In the genomic region with DNA sequence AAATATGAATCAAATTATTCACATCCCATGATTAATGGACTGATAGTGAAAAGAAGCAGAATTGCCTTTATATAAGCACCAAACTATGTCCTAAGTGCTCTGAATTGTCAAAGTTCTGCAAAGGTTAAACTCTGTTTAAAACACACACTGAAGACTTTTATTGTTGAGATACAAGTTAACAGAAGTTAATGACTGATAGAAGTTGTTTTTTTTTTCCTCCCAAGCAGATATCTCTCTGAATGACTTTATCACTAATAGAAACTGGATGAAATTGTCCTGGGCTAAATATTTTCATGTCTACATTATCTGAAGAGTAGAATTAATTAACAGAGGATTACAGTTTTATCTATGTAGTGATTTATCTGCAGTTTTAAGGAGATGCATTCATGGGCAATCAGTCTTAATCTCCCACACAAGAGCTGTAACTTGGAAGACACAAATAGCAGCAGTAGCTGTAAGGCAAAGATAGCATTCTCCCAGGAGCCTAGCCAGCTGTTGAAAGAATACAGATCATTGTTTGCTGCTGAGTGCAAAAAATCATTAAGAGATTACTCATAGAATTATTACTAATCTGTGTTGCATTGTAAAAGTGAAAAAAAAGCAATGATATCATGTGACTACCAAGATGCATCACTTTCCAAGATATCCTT, we compare ENCODE assay signal across 11 cellular contexts. TPM values are rescaled to one million over a fixed set of nuclear protein-coding genes. Genes with fewer than 3 reads are reported as not detected.
DNase-seq lines count a peak whose midpoint lies in the region; TF ChIP-seq lines count a peak whose summit lies in the region.
"Had no signal": no experiment of that assay in that cellular context is flagged by ENCODE, and none has a peak within 500 bp of the region (broad histone marks: within the 10 kb centered on the region; RNA-seq: fewer than 3 reads in every experiment).

No MANE protein-coding gene starts in this region.

- H3K4me1 ChIP-seq in BE2C (no peaks in the 10 kb centered on the region), tibial nerve (peaks cover 0 to 37% (median 2%) of the 10 kb centered on the region in 4 donors)

- TF ChIP-seq CTCF in epithelial cell of proximal tubule (conservative IDR thresholded peaks at IDR 0.05; ENCODE audit: low read depth, low read length) (no peak), BE2C (IDR thresholded peaks at IDR 0.05; ENCODE audit: low read depth, low read length) (no peak), tibial nerve (IDR thresholded peaks at IDR 0.05) (no peak)

- H3K36me3 ChIP-seq in BE2C = no peaks in the 10 kb centered on the region
- no peaks in the 10 kb centered on the region for H3K36me3 ChIP-seq in tibial nerve

- peak overlapping the region in 2 of 4 donors; percentile 4 to 78 for H3K27ac ChIP-seq in tibial nerve

- TF ChIP-seq EP300 in tibial nerve (IDR thresholded peaks at IDR 0.05) = peak in 1 of 2 donors; percentile 22

- H3K9me3 ChIP-seq in BE2C (no peaks in the 10 kb centered on the region), tibial nerve (no peaks in the 10 kb centered on the region)

- H3K4me3 ChIP-seq in epithelial cell of proximal tubule (ENCODE audit: low read depth, low read length) (no peak overlapping the region), BE2C (ENCODE audit: low read depth, low read length) (no peak overlapping the region), tibial nerve (no peak overlapping the region)

- H3K27me3 ChIP-seq in BE2C = no peaks in the 10 kb centered on the region
- H3K27me3 ChIP-seq in tibial nerve = no peaks in the 10 kb centered on the region

- TF ChIP-seq POLR2A in tibial nerve (IDR thresholded peaks at IDR 0.05) = no peak

- peak; percentile 6 for DNase-seq in AG08396 (ENCODE audit: low spot score)
- DNase-seq in M059J (ENCODE audit: low read depth) = peak; percentile 77
- DNase-seq in epithelial cell of proximal tubule (ENCODE audit: low read depth) = peak; percentile 82
- DNase-seq in mucosa of gallbladder (ENCODE audit: low spot score) = peak; percentile 16
- DNase-seq in SHP77 (lab: John Stamatoyannopoulos, UW) = no peak
- no peak for DNase-seq in BE2C
- DNase-seq in activated CD4-positive, alpha-beta T cell treated with anti-CD3 and anti-CD28 coated beads for 48 hours = no peak
- DNase-seq in tibial nerve (ENCODE audit: low spot score in 2 of 2) = no peak
- DNase-seq: CD4-positive, CD25-positive, alpha-beta regulatory T cell; H7 had no signal

RNA-seq across cellular contexts. Expression of a gene that starts 49.9 kb away (rescaled TPM):
- total RNA-seq in M059J (2014; rRNA removed; shearing (Covaris generic)) = not detected in 2 replicates
- total RNA-seq in epithelial cell of proximal tubule (0.07 TPM in 1 of 2 replicates, not detected in the other), mucosa of gallbladder (2.4 TPM), tibial nerve (1 to 10 TPM in 2 of 4 donors, under 1 TPM in 2; 0.44 to 1.5 (median 1.1) TPM)
- polyA plus RNA-seq in BE2C (2012; ENCODE audit: insufficient read depth, insufficient read length, low read depth) = 0.51 TPM
- total RNA-seq: CD4-positive, CD25-positive, alpha-beta regulatory T cell; dermis microvascular lymphatic vessel endothelial cell had no signal
- polyA plus RNA-seq: CD4-positive, CD25-positive, alpha-beta regulatory T cell had no signal

Comparison
In these comparisons a context has a peak if more than half of its experiments do, and no peak if none do; other contexts are left out.
1. DNase-seq: peak in AG08396 (single experiment), M059J (single experiment), epithelial cell of proximal tubule (single experiment) and mucosa of gallbladder (single experiment); none in SHP77 (0 of 2), BE2C (single experiment), activated CD4-positive, alpha-beta T cell treated with anti-CD3 and anti-CD28 coated beads for 48 hours (single experiment) and tibial nerve (0 of 2).